In genomic region chr6:110873981-110874879, GRCh38 we compare ENCODE assay signal across 8 cellular contexts.
A peak's percentile ranks its signal among the peaks of the same experiment; 100 is the strongest.
DNase-seq lines count a peak whose midpoint lies in the region; ATAC-seq and TF ChIP-seq lines count a peak whose summit lies in the region.

TSS of gene AMD1 (plus strand) at chr6:110874785. CDS start at chr6:110875106, 321 bp downstream.

- H3K4me1 Mint-ChIP-seq in central memory CD8-positive, alpha-beta T cell: peaks cover 32% of the 10 kb centered on the region

- DNase-seq in AG09309 (ENCODE audit: low read depth): peak; percentile 93
- peak; percentile 77 to 96 for DNase-seq in NCI-H446 (lab: John Stamatoyannopoulos, UW)
- peak; percentile 90 for DNase-seq in activated CD4-positive, CD25-positive, alpha-beta regulatory T cell treated with anti-CD3 and anti-CD28 coated beads, Interleukin-2, amount 50 U/mL, for 16 hours (ENCODE audit: low read depth, low spot score)
- DNase-seq in central memory CD8-positive, alpha-beta T cell (ENCODE audit: low spot score in 2 of 2): peak; percentile 87 to 93
- peak; percentile 98 for DNase-seq in iris pigment epithelial cell (ENCODE audit: low read depth)
- DNase-seq in stimulated activated CD4-positive, alpha-beta T cell treated with anti-CD3 and anti-CD28 coated beads, Interleukin-12 subunit alpha, Interleukin-12 subunit beta, amount 100 ng/mL, for 4 hours: peak; percentile 92

- ATAC-seq in GM19025 (IDR thresholded peaks at IDR 0.05; ENCODE audit: low read depth, unreplicated experiment): peak; percentile 69
- peak; percentile 73 for ATAC-seq in HG03342 (IDR thresholded peaks at IDR 0.05; ENCODE audit: unreplicated experiment)
- ATAC-seq in central memory CD8-positive, alpha-beta T cell (replicated peaks; ENCODE audit: extremely low read depth, poor library complexity, severe bottlenecking): peak; percentile 79

- no peaks in the 10 kb centered on the region for H3K9me3 Mint-ChIP-seq in central memory CD8-positive, alpha-beta T cell

- no peaks in the 10 kb centered on the region for H3K27me3 Mint-ChIP-seq in central memory CD8-positive, alpha-beta T cell

- peak within 1 kb of the TSS; percentile 69 for H3K4me3 ChIP-seq in AG09309 (ENCODE audit: control insufficient read depth, low read depth, low read length)

- H3K36me3 Mint-ChIP-seq in central memory CD8-positive, alpha-beta T cell (ENCODE audit: insufficient read depth): peaks cover 35% of the 10 kb centered on the region

- H3K4me3 Mint-ChIP-seq in central memory CD8-positive, alpha-beta T cell: peak within 1 kb of the TSS; percentile 98

- H3K27ac Mint-ChIP-seq in central memory CD8-positive, alpha-beta T cell (ENCODE audit: low read depth): peak within 1 kb of the TSS; percentile 96

- TF ChIP-seq CTCF in AG09309 (IDR thresholded peaks at IDR 0.05; ENCODE audit: control insufficient read depth, insufficient read depth, low read depth, low read length, missing control alignments): no peak

Comparison
In these comparisons a context has a peak if more than half of its experiments do, and no peak if none do; other contexts are left out.
1. Peak in every context shown above with its lines: DNase-seq, ATAC-seq and H3K4me3 ChIP-seq.